Comparison of ENCODE assay signal across 32 cellular contexts in genomic region chr10:119970107-119970506, GRCh38.
"Had no signal": no experiment of that assay in that cellular context is flagged by ENCODE, and none has a peak within 500 bp of the region (broad histone marks: within the 10 kb centered on the region; RNA-seq: fewer than 3 reads in every experiment).

No MANE protein-coding gene starts in this region.

- H3K27me3 ChIP-seq: adrenal gland, body of pancreas, brain microvascular endothelial cell, breast epithelium had no signal

- H3K27ac ChIP-seq: adrenal gland, body of pancreas, brain microvascular endothelial cell, breast epithelium, VCaP had no signal

- H3K36me3 ChIP-seq: adrenal gland, brain microvascular endothelial cell, breast epithelium had no signal

- H3K4me3 ChIP-seq: adrenal gland, body of pancreas, breast epithelium had no signal

- H3K9me3 ChIP-seq: adrenal gland had no signal

- ATAC-seq: activated CD8-positive, alpha-beta T cell treated with anti-CD3 and anti-CD28 coated beads for 36 hours; activated naive CD4-positive, alpha-beta T cell treated with anti-CD3 and anti-CD28 coated beads, Interleukin-2, amount 50 U/mL, for 72 hours; activated T-cell treated with anti-CD3 and anti-CD28 coated beads, Interleukin-2, amount 50 U/mL, for 4 hours; activated T-cell treated with anti-CD3 and anti-CD28 coated beads, Interleukin-2, amount 50 U/mL, for 72 hours; activated T-helper 17 cell treated with anti-CD3 and anti-CD28 coated beads, Interleukin-2, amount 50 U/mL, for 72 hours; body of pancreas had no signal

- DNase-seq: activated B cell treated with CpG ODN at 0.5 μM for 24 hours; activated CD4-positive, alpha-beta memory T cell treated with anti-CD3 and anti-CD28 coated beads for 36 hours; activated CD4-positive, alpha-beta T cell treated with anti-CD3 and anti-CD28 coated beads for 4 hours; activated CD4-positive, alpha-beta T cell treated with anti-CD3 and anti-CD28 coated beads, Interleukin-2, amount 10 ng/mL, durations not matched to agents 24 days and 14 days; activated CD4-positive, alpha-beta T cell treated with anti-CD3 and anti-CD28 coated beads, Interleukin-2, amount 50 U/mL, for 1 hour; activated CD4-positive, alpha-beta T cell treated with anti-CD3 and anti-CD28 coated beads, Interleukin-2, amount 50 U/mL, for 4 hours; activated CD4-positive, CD25-positive, alpha-beta regulatory T cell treated with anti-CD3 and anti-CD28 coated beads, Interleukin-2, amount 50 U/mL, for 72 hours; activated CD8-positive, alpha-beta memory T cell treated with anti-CD3 and anti-CD28 coated beads, Interleukin-2, amount 50 U/mL, for 4 hours; activated CD8-positive, alpha-beta T cell treated with anti-CD3 and anti-CD28 coated beads for 36 hours; activated effector memory CD4-positive, alpha-beta T cell treated with anti-CD3 and anti-CD28 coated beads, Interleukin-2, amount 50 U/mL, for 16 hours; activated gamma-delta T cell treated with Interleukin-2 at 50 U/mL for 16 hours; activated naive CD4-positive, alpha-beta T cell; activated naive CD4-positive, alpha-beta T cell treated with anti-CD3 and anti-CD28 coated beads for 36 hours; activated naive CD4-positive, alpha-beta T cell treated with anti-CD3 and anti-CD28 coated beads, Interleukin-2, amount 50 U/mL, for 16 hours; activated naive CD8-positive, alpha-beta T cell treated with anti-CD3 and anti-CD28 coated beads for 36 hours; activated T-cell treated with anti-CD3 and anti-CD28 coated beads for 4 hours; activated T-cell treated with anti-CD3 and anti-CD28 coated beads, Interleukin-2, amount 50 U/mL, for 1 hour; activated T-cell treated with anti-CD3 and anti-CD28 coated beads, Interleukin-2, amount 50 U/mL, for 4 hours; activated T-cell treated with anti-CD3 and anti-CD28 coated beads, Interleukin-2, amount 50 U/mL, for 72 hours; adrenal gland; amniotic stem cell; aorta; body of pancreas; brain microvascular endothelial cell; cerebellar nuclear complex; T-helper 1 cell; T-helper 2 cell; T-helper 9 cell had no signal

- H3K4me1 ChIP-seq: adrenal gland, body of pancreas, breast epithelium had no signal
